ENCODE assay signal across 23 cellular contexts in the genomic region with DNA sequence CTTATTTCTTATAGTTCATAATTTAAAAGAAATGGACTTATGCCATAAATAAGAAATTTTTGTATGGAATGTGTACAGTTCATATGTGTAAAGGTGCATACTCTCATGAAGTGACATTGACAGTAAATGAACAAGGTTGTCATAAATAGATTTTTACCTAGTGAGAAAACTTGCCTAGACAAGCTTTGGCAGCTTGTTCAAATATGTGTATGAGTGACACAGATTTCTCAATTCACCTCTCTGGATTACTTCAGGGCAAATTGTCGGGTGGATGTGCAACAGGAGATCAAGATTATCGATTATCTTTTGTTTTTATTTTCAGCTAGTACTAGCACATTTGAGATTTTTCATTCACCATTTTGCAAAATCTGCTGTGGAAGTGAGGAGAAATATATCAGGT.
DNase-seq lines count a peak whose midpoint lies in the region; ATAC-seq and TF ChIP-seq lines count a peak whose summit lies in the region.
"Had no signal": no experiment of that assay in that cellular context is flagged by ENCODE, and none has a peak within 500 bp of the region (broad histone marks: within the 10 kb centered on the region; RNA-seq: fewer than 3 reads in every experiment).

No MANE protein-coding gene starts in this region.

- intact Hi-C loops in mammary epithelial cell (cut with micrococcal nuclease): loop anchor here (10.0 kb wide), 3 partner anchors 128 to 352 kb away; no protein-coding TSS in a partner anchor

- TF ChIP-seq CTCF in mammary epithelial cell (conservative IDR thresholded peaks at IDR 0.05 in 1 of 2, IDR thresholded peaks at IDR 0.05 in 1 of 2; ENCODE audit: extremely low read depth in 1 of 2, insufficient read depth in 1 of 2, low read depth in 1 of 2, low read length in 2 of 2) (no peak), foreskin keratinocyte (conservative IDR thresholded peaks at IDR 0.05) (no peak), neural cell (IDR thresholded peaks at IDR 0.05; ENCODE audit: poor library complexity, severe bottlenecking) (no peak), endothelial cell (IDR thresholded peaks at IDR 0.05; ENCODE audit: unreplicated experiment) (no peak), omental fat pad (IDR thresholded peaks at IDR 0.05) (no peak)

- H3K9me3 ChIP-seq in mammary epithelial cell (replicated peaks; ENCODE audit: insufficient read depth, low read length): no peaks in the 10 kb centered on the region
- no peaks in the 10 kb centered on the region for H3K9me3 ChIP-seq in neural cell (ENCODE audit: low read length)
- H3K9me3 ChIP-seq: BE2C had no signal

- H3K9ac ChIP-seq in mammary epithelial cell (ENCODE audit: insufficient read depth, low read length): no peak overlapping the region
- no peak overlapping the region for H3K9ac ChIP-seq in neural cell (ENCODE audit: low read length)

- dilution Hi-C loops in mammary epithelial cell (cut with HindIII; ENCODE audit: low sequenced_read_pairs): no loop called here

- no peak for TF ChIP-seq RAD21 in neural cell (conservative IDR thresholded peaks at IDR 0.05)

- 0% methylated on average over 2 of the region's 2 CpGs for WGBS in mammary epithelial cell (ENCODE audit: low coverage, missing lambda C conversion rate)

- H3K36me3 ChIP-seq in mammary epithelial cell (ENCODE audit: insufficient read depth, low read length) (no peaks in the 10 kb centered on the region), neural cell (ENCODE audit: insufficient read depth, low read length) (no peaks in the 10 kb centered on the region)
- H3K36me3 ChIP-seq: BE2C had no signal

- no peak overlapping the region for H2AFZ ChIP-seq in mammary epithelial cell (ENCODE audit: low read depth, low read length)
- H2AFZ ChIP-seq in neural cell (ENCODE audit: low read depth, low read length): no peak overlapping the region

- H3K27ac ChIP-seq in mammary epithelial cell (ENCODE audit: insufficient read depth, low read depth, low read length) (no peak overlapping the region), foreskin keratinocyte (no peak overlapping the region), neural cell (ENCODE audit: low read length) (no peak overlapping the region)
- H3K27ac ChIP-seq: HL-60 had no signal

- no peaks in the 10 kb centered on the region for H3K9me3 Mint-ChIP-seq in endothelial cell (ENCODE audit: unreplicated experiment)
- H3K9me3 Mint-ChIP-seq: CD8-positive, alpha-beta memory T cell had no signal

- H3K4me3 ChIP-seq in mammary epithelial cell (replicated peaks in 1 of 3; ENCODE audit: insufficient read depth in 1 of 3, low read depth in 2 of 3, low read length in 3 of 3): no peak overlapping the region
- no peak overlapping the region for H3K4me3 ChIP-seq in neural cell (ENCODE audit: low read length)
- H3K4me3 ChIP-seq: GM12878 had no signal

- H3K4me1 Mint-ChIP-seq in endothelial cell (ENCODE audit: unreplicated experiment): no peaks in the 10 kb centered on the region

- no peak overlapping the region for H3K27ac Mint-ChIP-seq in endothelial cell (ENCODE audit: unreplicated experiment)
- H3K27ac Mint-ChIP-seq: CD8-positive, alpha-beta memory T cell; HFFc6 had no signal

- no peak overlapping the region for H3K4me3 Mint-ChIP-seq in endothelial cell (ENCODE audit: unreplicated experiment)
- H3K4me3 Mint-ChIP-seq: CD4-positive, CD25-positive, alpha-beta regulatory T cell; CD8-positive, alpha-beta memory T cell; HFFc6 had no signal

- no peak for ATAC-seq in foreskin keratinocyte
- ATAC-seq in omental fat pad (ENCODE audit: low FRiP score): no peak
- ATAC-seq: GM12878, HCT116 had no signal

- BruUV-seq in mammary epithelial cell (replicated peaks; lab: Mats Ljungman, UMichigan): no TSS peak

- peak; percentile 79 for TF ChIP-seq EP300 in neural cell (conservative IDR thresholded peaks at IDR 0.05; ENCODE audit: poor library complexity, severe bottlenecking)

- DNase-seq in HuH-7.5 (ENCODE audit: low spot score) (peak; percentile 19), mammary epithelial cell (peak; percentile 40), foreskin keratinocyte (peak; percentile 12 to 48), endothelial cell (ENCODE audit: low spot score) (no peak), omental fat pad (ENCODE audit: low spot score) (no peak)
- DNase-seq in stimulated activated naive CD4-positive, alpha-beta T cell (lab: John Stamatoyannopoulos, UW): no peak
- DNase-seq: ACHN; BE2C; C1 segment of cervical spinal cord; CD4-positive, CD25-positive, alpha-beta regulatory T cell; CD8-positive, alpha-beta memory T cell; COR-L47; DMS 273 treated with DMSO at 0.1 percent for 48 hours; DMS53; DND-41; EL; GOT3; H7; HFFc6 had no signal

- no peaks in the 10 kb centered on the region for H3K4me1 ChIP-seq in mammary epithelial cell (ENCODE audit: insufficient read depth, low read length)
- peaks cover 5% of the 10 kb centered on the region for H3K4me1 ChIP-seq in foreskin keratinocyte
- H3K4me1 ChIP-seq: BE2C had no signal

- H4K20me1 ChIP-seq in mammary epithelial cell (ENCODE audit: insufficient read depth, low read length) (no peaks in the 10 kb centered on the region), neural cell (ENCODE audit: insufficient read depth) (no peaks in the 10 kb centered on the region)

- no peaks in the 10 kb centered on the region for H3K9me2 ChIP-seq in neural cell (ENCODE audit: insufficient read depth, low read length)

- no peaks in the 10 kb centered on the region for H3F3A ChIP-seq in neural cell (ENCODE audit: insufficient read depth, low read length, poor library complexity, severe bottlenecking)

- H3K79me2 ChIP-seq in mammary epithelial cell (ENCODE audit: insufficient read depth, low read length): no peaks in the 10 kb centered on the region
- H3K79me2 ChIP-seq in neural cell (replicated peaks; ENCODE audit: insufficient read depth, low read length): no peaks in the 10 kb centered on the region

- H3K27me3 ChIP-seq in mammary epithelial cell (ENCODE audit: insufficient read depth, low read length) (no peaks in the 10 kb centered on the region), foreskin keratinocyte (no peaks in the 10 kb centered on the region), neural cell (ENCODE audit: insufficient read depth, low read depth, low read length) (no peaks in the 10 kb centered on the region)
- H3K27me3 ChIP-seq: BE2C had no signal

- no peaks in the 10 kb centered on the region for H3K36me3 Mint-ChIP-seq in endothelial cell (ENCODE audit: low read depth, unreplicated experiment)
- H3K36me3 Mint-ChIP-seq: CD4-positive, CD25-positive, alpha-beta regulatory T cell; CD8-positive, alpha-beta memory T cell had no signal

- in situ Hi-C loops in mammary epithelial cell (cut with MboI; ENCODE audit: low sequenced_read_pairs in 2 of 2): loop anchor here in 1 of 2 donors (25.0 kb wide), 1 partner anchor 251 kb away; no protein-coding TSS in a partner anchor

- peak overlapping the region; percentile 6 for H3K4me2 ChIP-seq in mammary epithelial cell (ENCODE audit: insufficient read depth, low read depth, low read length)
- no peak overlapping the region for H3K4me2 ChIP-seq in neural cell (ENCODE audit: low read length)

- no peaks in the 10 kb centered on the region for H3K27me3 Mint-ChIP-seq in endothelial cell (ENCODE audit: unreplicated experiment)
- H3K27me3 Mint-ChIP-seq: CD8-positive, alpha-beta memory T cell had no signal

- CTCF ChIA-PET in mammary epithelial cell (lab: Charles Lee; ENCODE audit: low non-redundant PET): no interaction called here

TF ChIP-seq in neural cell, 6 proteins besides CTCF, POLR2A, EP300 and RAD21:
- TF ChIP-seq POLR2AphosphoS5 (IDR thresholded peaks at IDR 0.05) (peak; percentile 61), MXI1 (conservative IDR thresholded peaks at IDR 0.05; ENCODE audit: poor library complexity, severe bottlenecking) (no peak)

Comparison
In these comparisons a context has a peak if more than half of its experiments do, and no peak if none do; other contexts are left out.
1. DNase-seq: peak in HuH-7.5 (single experiment), mammary epithelial cell (single experiment) and foreskin keratinocyte (2 of 2); none in stimulated activated naive CD4-positive, alpha-beta T cell (0 of 6), endothelial cell (single experiment) and omental fat pad (single experiment).